In the genomic region with DNA sequence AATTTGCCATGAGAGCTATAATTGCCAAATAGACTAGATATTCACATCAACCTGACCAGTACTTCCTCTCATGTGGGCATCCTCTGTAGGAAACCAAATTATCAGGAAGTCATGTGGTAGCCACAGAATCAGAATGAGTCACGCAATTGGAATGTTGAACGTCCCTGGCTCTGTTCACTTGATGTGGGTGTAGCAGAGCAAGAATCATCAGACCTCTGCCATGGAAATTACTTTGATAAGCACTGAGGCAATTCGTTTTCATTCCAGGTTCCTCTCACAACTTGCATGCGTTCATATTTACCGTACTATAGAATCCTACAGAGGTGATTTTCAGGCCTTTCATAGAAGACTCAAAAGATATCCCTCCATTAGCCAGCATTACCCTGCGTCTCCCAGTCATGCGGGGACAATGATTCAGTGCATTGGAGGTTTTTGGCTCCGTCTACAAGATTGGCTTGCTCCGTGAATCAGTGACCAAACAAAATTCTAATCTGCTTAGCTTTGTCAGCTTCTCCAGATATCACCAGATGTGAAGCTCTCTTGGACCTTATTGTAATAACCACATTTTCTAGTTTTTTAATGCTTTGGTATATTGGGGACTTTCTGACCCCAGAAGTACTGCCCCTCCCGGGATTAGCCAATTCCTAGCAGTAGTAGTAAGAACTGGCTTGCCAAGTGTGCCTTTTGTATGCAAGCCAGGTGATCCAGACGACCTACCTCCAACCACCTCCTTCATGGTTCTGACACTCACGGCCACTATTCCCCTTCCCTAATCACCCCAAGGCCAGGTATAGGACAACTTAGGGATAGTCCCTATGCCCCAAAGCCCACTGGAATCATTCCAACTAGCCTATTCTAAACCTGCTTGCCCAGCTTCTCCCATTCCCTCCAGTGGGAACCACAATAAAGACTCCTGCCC, we compare ENCODE assay signal across 8 cellular contexts.
DNase-seq lines count a peak whose midpoint lies in the region; ATAC-seq and FAIRE-seq lines count a peak whose summit lies in the region.

No MANE protein-coding gene starts in this region.

- no peak overlapping the region for H3K4me3 ChIP-seq in mesodermal cell (ENCODE audit: extremely low read depth, insufficient read depth, low read length, poor library complexity, severe bottlenecking)

- ATAC-seq in HG03457 (IDR thresholded peaks at IDR 0.05; ENCODE audit: unreplicated experiment) (no peak), GM21423 (IDR thresholded peaks at IDR 0.05; ENCODE audit: unreplicated experiment) (no peak), T-helper 17 cell (no peak)

- H3K4me3 Mint-ChIP-seq in T-helper 17 cell: no peak overlapping the region

- FAIRE-seq in endometrium (lab: Jason Lieb, UNC): peak; percentile 59

- H3K4me1 Mint-ChIP-seq in T-helper 17 cell: peaks cover 3% of the 10 kb centered on the region

- no peak overlapping the region for H3K27ac Mint-ChIP-seq in T-helper 17 cell

- peak; percentile 91 for DNase-seq in H4 (ENCODE audit: low spot score)
- DNase-seq in NOMO-1 treated with DMSO at 0.1 percent for 48 hours (lab: John Stamatoyannopoulos, UW; ENCODE audit: unreplicated experiment): peak; percentile 96
- DNase-seq in D341Med (ENCODE audit: low spot score): no peak
- DNase-seq in T-helper 17 cell: no peak

- H3K36me3 Mint-ChIP-seq in T-helper 17 cell (ENCODE audit: low read depth): no peaks in the 10 kb centered on the region

- peaks cover 9% of the 10 kb centered on the region for H3K36me3 ChIP-seq in mesodermal cell (ENCODE audit: control insufficient read depth, insufficient read depth, low read length)

- peaks cover 23% of the 10 kb centered on the region for H3K27me3 Mint-ChIP-seq in T-helper 17 cell

- no peaks in the 10 kb centered on the region for H3K9me3 ChIP-seq in mesodermal cell (ENCODE audit: control insufficient read depth, low read length)
- no peaks in the 10 kb centered on the region for H3K9me3 ChIP-seq in T-helper 17 cell (ENCODE audit: control insufficient read depth, low read length, poor library complexity, severe bottlenecking)

- peaks cover 12% of the 10 kb centered on the region for H3K4me1 ChIP-seq in mesodermal cell (ENCODE audit: control insufficient read depth, insufficient read depth, low read length, poor library complexity, severe bottlenecking)

- peak overlapping the region; percentile 88 for H3K27ac ChIP-seq in mesodermal cell (ENCODE audit: low read depth, low read length, severe bottlenecking)

- WGBS in mesodermal cell (ENCODE audit: insufficient coverage in 2 of 2), 2 experiments: 83 to 86% methylated on average over 10 to 11 of the region's 12 CpGs

Comparison
In these comparisons a context has a peak if more than half of its experiments do, and no peak if none do; other contexts are left out.
1. DNase-seq: peak in H4 (single experiment) and NOMO-1 treated with DMSO at 0.1 percent for 48 hours (single experiment); none in D341Med (single experiment) and T-helper 17 cell (0 of 3).